30 cellular contexts compared by ENCODE assay signal in genomic region chr12:126196263-126196662, GRCh38.
"Had no signal": no experiment of that assay in that cellular context is flagged by ENCODE, and none has a peak within 500 bp of the region (broad histone marks: within the 10 kb centered on the region; RNA-seq: fewer than 3 reads in every experiment).

No MANE protein-coding gene starts in this region.

- H3K4me3 ChIP-seq: adrenal gland, ascending aorta, body of pancreas, breast epithelium, cardiac muscle cell had no signal

- H3K27ac ChIP-seq: adrenal gland, ascending aorta, brain microvascular endothelial cell, breast epithelium, cardiac muscle cell had no signal

- H3K4me1 ChIP-seq: adrenal gland, ascending aorta, breast epithelium had no signal

- H3K36me3 ChIP-seq: adrenal gland, ascending aorta, brain microvascular endothelial cell, breast epithelium, cardiac muscle cell had no signal

- DNase-seq: activated effector memory CD4-positive, alpha-beta T cell treated with anti-CD3 and anti-CD28 coated beads, Interleukin-2, amount 50 U/mL, for 16 hours; activated effector memory CD4-positive, alpha-beta T cell treated with Interleukin-2 at 50 U/mL for 16 hours; activated gamma-delta T cell; activated gamma-delta T cell treated with Interleukin-2 at 50 U/mL for 16 hours; activated naive CD4-positive, alpha-beta T cell; activated naive CD4-positive, alpha-beta T cell treated with anti-CD3 and anti-CD28 coated beads for 36 hours; activated naive CD4-positive, alpha-beta T cell treated with anti-CD3 and anti-CD28 coated beads, Interleukin-2, amount 10 ng/mL, durations not matched to agents 7 days and 5 days; activated naive CD4-positive, alpha-beta T cell treated with anti-CD3 and anti-CD28 coated beads, Interleukin-2, amount 50 U/mL, for 16 hours; activated naive CD4-positive, alpha-beta T cell treated with Interleukin-2 at 50 U/mL for 16 hours; activated naive CD8-positive, alpha-beta T cell treated with anti-CD3 and anti-CD28 coated beads for 36 hours; activated naive CD8-positive, alpha-beta T cell treated with anti-CD3 and anti-CD28 coated beads, Interleukin-2, amount 10 ng/mL, durations not matched to agents 7 days and 5 days; activated naive CD8-positive, alpha-beta T cell treated with anti-CD3 and anti-CD28 coated beads, Interleukin-2, amount 50 U/mL, for 24 hours; activated T-cell treated with anti-CD3 and anti-CD28 coated beads, Interleukin-2, amount 50 U/mL, for 4 hours; activated T-cell treated with anti-CD3 and anti-CD28 coated beads, Interleukin-2, amount 50 U/mL, for 48 hours; activated T-cell treated with anti-CD3 and anti-CD28 coated beads, Interleukin-2, amount 50 U/mL, for 72 hours; adrenal gland; amniotic stem cell; amygdala; anterior cingulate cortex; aorta; body of pancreas; brain microvascular endothelial cell; caudate nucleus; central memory CD4-positive, alpha-beta T cell; cerebellar nuclear complex had no signal

- ATAC-seq: activated naive CD4-positive, alpha-beta T cell treated with anti-CD3 and anti-CD28 coated beads, Interleukin-2, amount 50 U/mL, for 72 hours; activated naive CD8-positive, alpha-beta T cell treated with anti-CD3 and anti-CD28 coated beads, Interleukin-2, amount 50 U/mL, for 24 hours; activated T-cell treated with anti-CD3 and anti-CD28 coated beads, Interleukin-2, amount 50 U/mL, for 4 hours; activated T-cell treated with anti-CD3 and anti-CD28 coated beads, Interleukin-2, amount 50 U/mL, for 72 hours; activated T-helper 17 cell treated with anti-CD3 and anti-CD28 coated beads, Interleukin-2, amount 50 U/mL, for 72 hours; body of pancreas had no signal

- H3K27me3 ChIP-seq: ascending aorta, body of pancreas, brain microvascular endothelial cell had no signal

- H3K9me3 ChIP-seq: adrenal gland, ascending aorta, body of pancreas, breast epithelium had no signal
